9 cellular contexts compared by ENCODE assay signal in genomic region chr11:57475671-57476222, GRCh38. TPM values are rescaled to one million over a fixed set of nuclear protein-coding genes. Genes with fewer than 3 reads are reported as not detected.
A peak's percentile ranks its signal among the peaks of the same experiment; 100 is the strongest.
DNase-seq lines count a peak whose midpoint lies in the region; ATAC-seq and TF ChIP-seq lines count a peak whose summit lies in the region.
"Had no signal": no experiment of that assay in that cellular context is flagged by ENCODE, and none has a peak within 500 bp of the region (broad histone marks: within the 10 kb centered on the region; RNA-seq: fewer than 3 reads in every experiment).

No MANE protein-coding gene starts in this region.

- 29 to 37% (median 29%) methylated on average over 12 of the region's 12 CpGs for WGBS in ovary, 3 donors

- TF ChIP-seq EP300 in ovary (IDR thresholded peaks at IDR 0.05) = no peak

- peaks cover 5% of the 10 kb centered on the region for H3K4me1 ChIP-seq in ovary (ENCODE audit: insufficient read depth)

- H3K27ac ChIP-seq in dorsolateral prefrontal cortex = peak overlapping the region in 12 of 59 donors; percentile 16 to 67 (median 46)
- H3K27ac ChIP-seq in ovary = no peak overlapping the region

- DNase-seq in GM10266 (ENCODE audit: extremely low spot score) = peak; percentile 69
- DNase-seq in dorsolateral prefrontal cortex = no peak
- no peak for DNase-seq in ovary
- DNase-seq in retina = no peak
- no peak for DNase-seq in DMS79 (lab: John Stamatoyannopoulos, UW)
- DNase-seq in DMS 273 (lab: John Stamatoyannopoulos, UW; ENCODE audit: unreplicated experiment) = no peak
- DNase-seq: MV-4-11 had no signal

- TF ChIP-seq POLR2A in ovary (IDR thresholded peaks at IDR 0.05) = no peak

- peak; percentile 32 for ATAC-seq in HG03342 (IDR thresholded peaks at IDR 0.05; ENCODE audit: unreplicated experiment)
- no peak for ATAC-seq in HG02623 (IDR thresholded peaks at IDR 0.05; ENCODE audit: unreplicated experiment)

- H3K27me3 ChIP-seq in dorsolateral prefrontal cortex = peaks cover 0 to 53% (median 4%) of the 10 kb centered on the region in 45 donors
- H3K27me3 ChIP-seq in ovary = no peaks in the 10 kb centered on the region

- TF ChIP-seq CTCF in GM10266 (IDR thresholded peaks at IDR 0.05; ENCODE audit: control insufficient read depth, insufficient read depth, low read depth, missing control alignments) = no peak
- TF ChIP-seq CTCF in dorsolateral prefrontal cortex (IDR thresholded peaks at IDR 0.05 in 54 of 56, conservative IDR thresholded peaks at IDR 0.05 in 2 of 56; ENCODE audit: low read depth in 1 of 56, partially characterized antibody in 56 of 56) = no peak
- no peak for TF ChIP-seq CTCF in ovary (IDR thresholded peaks at IDR 0.05)

- no peaks in the 10 kb centered on the region for H3K9me3 ChIP-seq in ovary

- intact Hi-C loops in dorsolateral prefrontal cortex (cut with DNase I) = no loop called here
- intact Hi-C loops in ovary (cut with DNase I) = no loop called here

- H3K36me3 ChIP-seq in ovary = no peaks in the 10 kb centered on the region

- peak overlapping the region in 53 of 59 donors; percentile 23 to 63 (median 46) for H3K4me3 ChIP-seq in dorsolateral prefrontal cortex
- peak overlapping the region; percentile 48 for H3K4me3 ChIP-seq in ovary

RNA-seq across cellular contexts. Expression of gene RTN4RL2, which starts 15.4 kb away (rescaled TPM):
- 10 to 100 TPM in 119 of 120 experiments, 1 to 10 TPM in 1; 8.1 to 75.2 (median 32.4) TPM for total RNA-seq in dorsolateral prefrontal cortex
- total RNA-seq in ovary = 1 to 10 TPM in 2 of 7 donors, under 1 TPM in 5; 0.23 to 2.0 (median 0.83) TPM
- under 1 TPM in 1 of 2 donors, not detected in 1; 0.53 TPM for polyA plus RNA-seq in ovary

RNA-seq across cellular contexts. Expression of gene SLC43A1, which starts 39.8 kb away (rescaled TPM):
- 10 to 100 TPM in 11 of 120 experiments, 1 to 10 TPM in 109; 2.9 to 12.3 (median 6.9) TPM for total RNA-seq in dorsolateral prefrontal cortex
- 10 to 100 TPM; 11.5 to 23.5 (median 18.6) TPM for total RNA-seq in ovary
- polyA plus RNA-seq in ovary = 10 to 100 TPM; 14.8 to 30.4 TPM

RNA-seq across cellular contexts. Expression of gene SLC43A3, which starts 48.8 kb away (rescaled TPM):
- total RNA-seq in dorsolateral prefrontal cortex (10 to 100 TPM in 13 of 120 experiments, 1 to 10 TPM in 107; 2.5 to 22.1 (median 6.5) TPM), ovary (10 to 100 TPM; 17.0 to 47.2 (median 36.3) TPM)
- 10 to 100 TPM; 21.2 to 69.3 TPM for polyA plus RNA-seq in ovary

RNA-seq across cellular contexts. Expression of gene TIMM10, which starts 54.8 kb away (rescaled TPM):
- 10 to 100 TPM; 26.5 to 76.2 (median 48.8) TPM for total RNA-seq in dorsolateral prefrontal cortex
- 10 to 100 TPM; 23.4 to 42.0 (median 38.0) TPM for total RNA-seq in ovary
- 10 to 100 TPM; 32.0 to 36.2 TPM for polyA plus RNA-seq in ovary
